8 cellular contexts compared by ENCODE assay signal in the genomic region with DNA sequence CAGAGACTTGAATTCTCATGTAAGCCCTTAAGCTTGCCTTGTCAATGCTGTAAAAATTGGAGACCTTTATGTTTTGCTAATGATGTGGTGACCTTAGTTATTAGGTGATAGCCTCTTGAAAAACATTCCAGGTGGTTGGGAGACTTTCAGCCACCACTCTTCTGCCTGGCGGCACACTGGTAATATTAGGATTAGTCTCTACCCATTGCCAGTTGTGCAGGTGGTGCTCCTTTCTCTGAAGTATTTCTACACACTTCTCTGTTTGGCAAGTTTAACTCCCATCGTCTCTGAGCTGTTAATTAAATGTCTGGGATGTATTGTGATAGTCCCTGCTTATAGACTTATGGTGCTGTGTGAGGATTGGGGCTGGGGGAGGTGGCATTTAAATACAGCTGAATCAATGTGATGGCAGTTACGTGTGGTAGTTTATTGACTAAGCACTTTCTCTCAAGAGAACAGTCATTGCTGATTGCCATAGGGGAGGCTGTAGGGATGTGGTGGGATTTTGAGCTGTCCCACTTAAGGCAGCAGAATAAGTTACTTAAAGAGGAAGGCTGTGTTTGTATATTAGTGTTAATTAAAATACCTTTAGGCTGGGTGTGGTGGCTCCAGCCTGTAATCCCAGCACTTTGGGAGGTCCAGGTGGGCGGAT. TPM values are rescaled to one million over a fixed set of nuclear protein-coding genes. Genes with fewer than 3 reads are reported as not detected.
DNase-seq lines count a peak whose midpoint lies in the region; ATAC-seq, FAIRE-seq and TF ChIP-seq lines count a peak whose summit lies in the region.

No MANE protein-coding gene starts in this region.

- H3K4me3 Mint-ChIP-seq in activated CD4-positive, alpha-beta T cell treated with anti-CD3 and anti-CD28 coated beads for 36 hours, result no peak overlapping the region
- peak overlapping the region; percentile 11 for H3K4me3 Mint-ChIP-seq in activated T-helper 17 cell treated with anti-CD3 and anti-CD28 coated beads, Interleukin-2, amount 50 U/mL, for 72 hours

- ATAC-seq in activated CD4-positive, alpha-beta T cell treated with anti-CD3 and anti-CD28 coated beads for 36 hours, result no peak
- peak; percentile 64 for ATAC-seq in activated T-helper 17 cell treated with anti-CD3 and anti-CD28 coated beads, Interleukin-2, amount 50 U/mL, for 72 hours (replicated peaks)
- ATAC-seq in right lobe of liver, result peak in 1 of 4 donors; percentile 5
- no peak for ATAC-seq in thoracic aorta (ENCODE audit: insufficient number of reproducible peaks, low FRiP score, low read depth)
- no peak for ATAC-seq in GM21390 (IDR thresholded peaks at IDR 0.05; ENCODE audit: unreplicated experiment)

- no peak for TF ChIP-seq POLR2A in right lobe of liver (IDR thresholded peaks at IDR 0.05)

- H3K9me3 Mint-ChIP-seq in activated CD4-positive, alpha-beta T cell treated with anti-CD3 and anti-CD28 coated beads for 36 hours (ENCODE audit: low read depth), result no peaks in the 10 kb centered on the region
- H3K9me3 Mint-ChIP-seq in activated T-helper 17 cell treated with anti-CD3 and anti-CD28 coated beads, Interleukin-2, amount 50 U/mL, for 72 hours, result no peaks in the 10 kb centered on the region

- peak overlapping the region; percentile 82 for H3K27ac Mint-ChIP-seq in activated CD4-positive, alpha-beta T cell treated with anti-CD3 and anti-CD28 coated beads for 36 hours
- peak overlapping the region; percentile 47 for H3K27ac Mint-ChIP-seq in activated T-helper 17 cell treated with anti-CD3 and anti-CD28 coated beads, Interleukin-2, amount 50 U/mL, for 72 hours

- H3K36me3 ChIP-seq in right lobe of liver (peaks cover 0 to 14% (median 4%) of the 10 kb centered on the region in 4 donors), thoracic aorta (peaks cover 15% of the 10 kb centered on the region), H7 (replicated peaks; ENCODE audit: control insufficient read depth, insufficient read depth, low read length) (peaks cover 11% of the 10 kb centered on the region)

- H3K36me3 Mint-ChIP-seq in activated CD4-positive, alpha-beta T cell treated with anti-CD3 and anti-CD28 coated beads for 36 hours (ENCODE audit: low read depth), result peaks cover 19% of the 10 kb centered on the region
- H3K36me3 Mint-ChIP-seq in activated T-helper 17 cell treated with anti-CD3 and anti-CD28 coated beads, Interleukin-2, amount 50 U/mL, for 72 hours (ENCODE audit: low read depth), result peaks cover 79% of the 10 kb centered on the region

- H3K27me3 ChIP-seq in right lobe of liver, result no peaks in the 10 kb centered on the region
- no peaks in the 10 kb centered on the region for H3K27me3 ChIP-seq in thoracic aorta (replicated peaks; ENCODE audit: insufficient read depth)
- H3K27me3 ChIP-seq in H7 (ENCODE audit: control insufficient read depth, insufficient read depth, low read length), result no peaks in the 10 kb centered on the region

- H3K4me3 ChIP-seq in right lobe of liver (no peak overlapping the region), thoracic aorta (no peak overlapping the region), H7 (ENCODE audit: insufficient read depth, low read depth, low read length) (no peak overlapping the region)

- intact Hi-C loops in activated CD4-positive, alpha-beta T cell treated with anti-CD3 and anti-CD28 coated beads for 36 hours (cut with DNase I, micrococcal nuclease), result no loop called here
- intact Hi-C loops in right lobe of liver (cut with DNase I), result no loop called here

- peaks cover 53% of the 10 kb centered on the region for H3K4me1 Mint-ChIP-seq in activated CD4-positive, alpha-beta T cell treated with anti-CD3 and anti-CD28 coated beads for 36 hours
- H3K4me1 Mint-ChIP-seq in activated T-helper 17 cell treated with anti-CD3 and anti-CD28 coated beads, Interleukin-2, amount 50 U/mL, for 72 hours, result peaks cover 25% of the 10 kb centered on the region

- no peak for FAIRE-seq in RCC 7860 (lab: Jason Lieb, UNC)

- WGBS in right lobe of liver (ENCODE audit: insufficient coverage, low coverage, low lambda C conversion rate, missing lambda C conversion rate), result 46% methylated on average over 4 of the region's 4 CpGs

- H3K9me3 ChIP-seq in right lobe of liver (no peaks in the 10 kb centered on the region), thoracic aorta (no peaks in the 10 kb centered on the region)

- H3K27ac ChIP-seq in right lobe of liver (peak overlapping the region; percentile 10 to 59 (median 37)), thoracic aorta (peak overlapping the region; percentile 3 to 62)

- TF ChIP-seq CTCF in right lobe of liver (IDR thresholded peaks at IDR 0.05) (no peak), thoracic aorta (IDR thresholded peaks at IDR 0.05) (no peak)

- DNase-seq in activated CD4-positive, alpha-beta T cell treated with anti-CD3 and anti-CD28 coated beads for 36 hours, result no peak
- DNase-seq in activated CD4-positive, alpha-beta T cell treated with anti-CD3 and anti-CD28 coated beads for 48 hours, result no peak
- DNase-seq in right lobe of liver (no peak), thoracic aorta (ENCODE audit: low spot score) (no peak), RCC 7860 (ENCODE audit: low spot score) (no peak), H7 (no peak)

- no peaks in the 10 kb centered on the region for H3K27me3 Mint-ChIP-seq in activated CD4-positive, alpha-beta T cell treated with anti-CD3 and anti-CD28 coated beads for 36 hours
- no peaks in the 10 kb centered on the region for H3K27me3 Mint-ChIP-seq in activated T-helper 17 cell treated with anti-CD3 and anti-CD28 coated beads, Interleukin-2, amount 50 U/mL, for 72 hours

- H3K4me1 ChIP-seq in right lobe of liver, result peaks cover 0 to 49% (median 8%) of the 10 kb centered on the region in 4 donors
- H3K4me1 ChIP-seq in thoracic aorta (ENCODE audit: control insufficient read depth in 1 of 2, low read depth in 2 of 2), result peaks cover 54 to 57% of the 10 kb centered on the region in 2 donors

- CTCF ChIA-PET in activated CD4-positive, alpha-beta T cell treated with anti-CD3 and anti-CD28 coated beads for 36 hours (lab: Charles Lee), result interaction anchor here (1.2 to 2.6 kb wide), 2 partner anchors 8 to 51 kb away, joined by 3 to 9 read pairs; no protein-coding TSS in a partner anchor

- POLR2A ChIA-PET in activated CD4-positive, alpha-beta T cell treated with anti-CD3 and anti-CD28 coated beads for 36 hours (lab: Charles Lee), result interaction anchor here (0.6 to 0.7 kb wide), 2 partner anchors 44 to 119 kb away, joined by 3 read pairs; no protein-coding TSS in a partner anchor

RNA-seq across cellular contexts. Expression of gene RAC1, which starts 11.7 kb away (rescaled TPM):
- 100 to 1,000 TPM; 173 to 208 TPM for total RNA-seq in activated CD4-positive, alpha-beta T cell treated with anti-CD3 and anti-CD28 coated beads for 36 hours
- 100 to 1,000 TPM in 1 of 2 donors, 10 to 100 TPM in 1; 96.1 to 182 TPM for total RNA-seq in activated T-helper 17 cell treated with anti-CD3 and anti-CD28 coated beads, Interleukin-2, amount 50 U/mL, for 72 hours
- total RNA-seq in right lobe of liver, result 100 to 1,000 TPM in 1 of 6 experiments, 10 to 100 TPM in 5; 72.6 to 154 (median 89.7) TPM
- 100 to 1,000 TPM; 125 to 163 TPM for total RNA-seq in thoracic aorta
- 85.6 and 87.0 TPM in 2 replicates for total RNA-seq in H7 (2014; rRNA removed; shearing (Covaris generic))

RNA-seq across cellular contexts. Expression of gene FAM220A, which starts 37.3 kb away (rescaled TPM):
- total RNA-seq in activated CD4-positive, alpha-beta T cell treated with anti-CD3 and anti-CD28 coated beads for 36 hours, result 10 to 100 TPM; 10.1 to 25.4 TPM
- total RNA-seq in activated T-helper 17 cell treated with anti-CD3 and anti-CD28 coated beads, Interleukin-2, amount 50 U/mL, for 72 hours, result 10 to 100 TPM; 11.7 to 13.4 TPM
- total RNA-seq in right lobe of liver (1 to 10 TPM; 3.5 to 9.5 (median 5.5) TPM), thoracic aorta (10 to 100 TPM; 13.9 to 30.1 TPM)
- total RNA-seq in H7 (2014; rRNA removed; shearing (Covaris generic)), result 30.1 and 38.5 TPM in 2 replicates
